ENCODE assay signal across 20 cellular contexts in genomic region chr14:86739761-86740160, GRCh38.
A peak's percentile ranks its signal among the peaks of the same experiment; 100 is the strongest.
DNase-seq lines count a peak whose midpoint lies in the region; ATAC-seq, FAIRE-seq and TF ChIP-seq lines count a peak whose summit lies in the region.
"Had no signal": no experiment of that assay in that cellular context is flagged by ENCODE, and none has a peak within 500 bp of the region (broad histone marks: within the 10 kb centered on the region; RNA-seq: fewer than 3 reads in every experiment).

No MANE protein-coding gene starts in this region.

- peaks cover 7% of the 10 kb centered on the region; the same call in 1 of the 2 replicates for H3K4me1 ChIP-seq in HepG2 (ENCODE audit: insufficient read depth, low read length)
- no peaks in the 10 kb centered on the region for H3K4me1 ChIP-seq in right lobe of liver
- H3K4me1 ChIP-seq: SJCRH30 had no signal

- intact Hi-C loops in HepG2 (cut with micrococcal nuclease; ENCODE audit: unreplicated experiment) (no loop called here), right lobe of liver (cut with DNase I) (no loop called here)

- no peaks in the 10 kb centered on the region for H4K20me1 ChIP-seq in HepG2 (ENCODE audit: insufficient read depth, low read length)

- 0 out of 2 replicates have a peak overlapping the region, but pooled peaks have one; percentile 20 for H3K9ac ChIP-seq in HepG2 (ENCODE audit: insufficient read depth, low read depth, low read length)

- H3K27me3 ChIP-seq in HepG2 (ENCODE audit: control insufficient read depth in 1 of 2, insufficient read depth in 2 of 2, low read length in 2 of 2) = no peaks in the 10 kb centered on the region
- no peaks in the 10 kb centered on the region for H3K27me3 ChIP-seq in right lobe of liver
- H3K27me3 ChIP-seq: SJCRH30 had no signal

- POLR2A ChIA-PET in HepG2 (lab: Yijun Ruan, JAX) (no interaction called here), RWPE1 (lab: Yijun Ruan, JAX; ENCODE audit: low non-redundant PET) (no interaction called here)

- no TSS peak for BruUV-seq in HepG2 (replicated peaks; lab: Mats Ljungman, UMichigan)

- no peak for FAIRE-seq in HepG2 (lab: Jason Lieb, UNC)

- in situ Hi-C loops in HepG2 (cut with HindIII; ENCODE audit: extremely low pct_ligation_motif_present, low pct_unique_long_range_greater_than_20kb) = no loop called here

- no peak for TF ChIP-seq POLR2A in HepG2 (IDR thresholded peaks at IDR 0.05; ENCODE audit: insufficient read depth in 1 of 2, low read depth in 2 of 2, low read length in 2 of 2)
- no peak for TF ChIP-seq POLR2A in right lobe of liver (IDR thresholded peaks at IDR 0.05)

- TF ChIP-seq RAD21 in HepG2 (CRISPR knock-in tag; IDR thresholded peaks at IDR 0.05) = no peak

- H3K36me3 ChIP-seq in HepG2 (replicated peaks in 1 of 2; ENCODE audit: control insufficient read depth in 1 of 2, insufficient read depth in 2 of 2, low read length in 2 of 2) = no peaks in the 10 kb centered on the region
- no peaks in the 10 kb centered on the region for H3K36me3 ChIP-seq in right lobe of liver
- H3K36me3 ChIP-seq: SJCRH30 had no signal

- TF ChIP-seq CTCF in HepG2 (CRISPR knock-in tag; IDR thresholded peaks at IDR 0.05) (no peak), right lobe of liver (IDR thresholded peaks at IDR 0.05) (no peak), RWPE1 (conservative IDR thresholded peaks at IDR 0.05; ENCODE audit: low read depth) (no peak)

- CTCF ChIA-PET in HepG2 (lab: Yijun Ruan, JAX; ENCODE audit: low intra/inter-chr PET ratio, low total read pairs) (no interaction called here), RWPE1 (lab: Yijun Ruan, JAX) (no interaction called here)

- H3K4me2 ChIP-seq in HepG2 (ENCODE audit: low read depth, low read length) = peak overlapping the region; percentile 62
- H3K4me2 ChIP-seq: GM23338 had no signal

- no peaks in the 10 kb centered on the region for H3K79me2 ChIP-seq in HepG2 (ENCODE audit: insufficient read depth, low read length)

- DNase-seq in HepG2 (ENCODE audit: low spot score) (peak; percentile 7), right lobe of liver (no peak), RWPE1 (ENCODE audit: low spot score) (peak; percentile 1), epithelial cell of prostate (ENCODE audit: low read depth, low spot score) (peak; percentile 1), NCI-H2107 treated with DMSO at 0.1 percent for 48 hours (lab: John Stamatoyannopoulos, UW; ENCODE audit: unreplicated experiment) (no peak), HUDEP-2 (lab: John Stamatoyannopoulos, UW; ENCODE audit: unreplicated experiment in 76 of 76) (no peak)
- DNase-seq in stimulated activated CD4-positive, alpha-beta T cell treated with anti-CD3 and anti-CD28 coated beads, Interleukin-4, amount 100 ng/mL, for 24 hours = no peak
- DNase-seq: GF-D8, Kasumi-1, NCI-H1092 treated with DMSO at 0.1 percent for 48 hours, NCI-H146, NCI-H2029 treated with DMSO at 0.1 percent for 48 hours, NCI-H2171 treated with DMSO at 0.1 percent for 48 hours, NCI-H446, NCI-H69, SJCRH30 had no signal

- H3K9me3 ChIP-seq in HepG2 (ENCODE audit: low read length) (no peaks in the 10 kb centered on the region), right lobe of liver (no peaks in the 10 kb centered on the region)
- H3K9me3 ChIP-seq: SJCRH30 had no signal

- peak overlapping the region; percentile 45 for H2AFZ ChIP-seq in HepG2 (ENCODE audit: low read length)
- H2AFZ ChIP-seq: GM23338 had no signal

- peak overlapping the region in 2 of 3 experiments; percentile 39; a peak in 3 of 6 replicates for H3K4me3 ChIP-seq in HepG2 (replicated peaks in 1 of 3; ENCODE audit: insufficient read depth in 1 of 3, low read depth in 2 of 3, low read length in 3 of 3)
- no peak overlapping the region for H3K4me3 ChIP-seq in right lobe of liver
- H3K4me3 ChIP-seq: GM23338, SJCRH30 had no signal

- ATAC-seq in HepG2 = peak; percentile 38; the same call in 1 of the 3 replicates
- no peak for ATAC-seq in right lobe of liver
- no peak for ATAC-seq in GM21381 (IDR thresholded peaks at IDR 0.05; ENCODE audit: unreplicated experiment)
- ATAC-seq: GM23338, HCT116 had no signal

- TF ChIP-seq EP300 in HepG2 (IDR thresholded peaks at IDR 0.05; ENCODE audit: low read depth in 2 of 2, low read length in 2 of 2) (no peak), HepG2 (CRISPR knock-in tag; IDR thresholded peaks at IDR 0.05; ENCODE audit: borderline replicate concordance) (no peak)

- H3K27ac ChIP-seq in HepG2 (ENCODE audit: extremely low read length, insufficient read depth, low read length) (no peak overlapping the region), right lobe of liver (no peak overlapping the region), RWPE1 (no peak overlapping the region), epithelial cell of prostate (no peak overlapping the region)
- H3K27ac ChIP-seq: 22Rv1, SJCRH30 had no signal

TF ChIP-seq in HepG2, 621 proteins besides CTCF, POLR2A, EP300 and RAD21:
- no peak for TF ChIP-seq ZNF20 (CRISPR knock-in tag; IDR thresholded peaks at IDR 0.05)
- 0 out of 2 replicates have a peak, but pooled peaks have one; percentile 23 for TF ChIP-seq FOSL2 (CRISPR knock-in tag; IDR thresholded peaks at IDR 0.05)
- TF ChIP-seq TFE3 (CRISPR knock-in tag; IDR thresholded peaks at IDR 0.05) = no peak
- no peak for TF ChIP-seq ZSCAN31 (CRISPR knock-in tag; IDR thresholded peaks at IDR 0.05; ENCODE audit: low read depth)
- no peak for TF ChIP-seq ZNF121 (CRISPR knock-in tag; IDR thresholded peaks at IDR 0.05)
- TF ChIP-seq CEBPB (IDR thresholded peaks at IDR 0.05; ENCODE audit: borderline replicate concordance, low read depth, low read length) = no peak
- TF ChIP-seq FOXK1 (CRISPR knock-in tag; IDR thresholded peaks at IDR 0.05; ENCODE audit: borderline replicate concordance, low read depth) = no peak

Comparison
In these comparisons a context has a peak if more than half of its experiments do, and no peak if none do; other contexts are left out.
1. DNase-seq: peak in HepG2 (single experiment), RWPE1 (single experiment) and epithelial cell of prostate (single experiment); none in right lobe of liver (0 of 3), NCI-H2107 treated with DMSO at 0.1 percent for 48 hours (single experiment), HUDEP-2 (0 of 76) and stimulated activated CD4-positive, alpha-beta T cell treated with anti-CD3 and anti-CD28 coated beads, Interleukin-4, amount 100 ng/mL, for 24 hours (single experiment).
2. H3K4me3 ChIP-seq: peak in HepG2 (2 of 3); none in right lobe of liver (0 of 3).